Comparison of ENCODE assay signal across 11 cellular contexts in the genomic region with DNA sequence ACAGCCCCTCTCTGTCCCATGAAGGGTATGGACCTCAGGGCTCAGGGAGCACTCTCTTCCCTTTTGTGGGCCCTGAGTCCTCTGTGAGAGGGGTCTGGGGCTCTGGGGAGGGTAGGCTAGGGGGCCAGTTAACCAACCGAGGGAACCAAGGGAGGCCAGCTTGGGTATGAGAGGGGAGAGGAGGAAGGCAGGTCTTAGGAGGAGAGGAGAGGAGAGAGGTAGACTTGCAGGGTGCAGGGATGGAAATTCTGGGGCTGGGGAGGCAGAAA. TPM values are rescaled to one million over a fixed set of nuclear protein-coding genes. Genes with fewer than 3 reads are reported as not detected.
A peak's percentile ranks its signal among the peaks of the same experiment; 100 is the strongest.
DNase-seq lines count a peak whose midpoint lies in the region; ATAC-seq and TF ChIP-seq lines count a peak whose summit lies in the region.
"Had no signal": no experiment of that assay in that cellular context is flagged by ENCODE, and none has a peak within 500 bp of the region (broad histone marks: within the 10 kb centered on the region; RNA-seq: fewer than 3 reads in every experiment).

No MANE protein-coding gene starts in this region.

- no peaks in the 10 kb centered on the region for H3K4me1 ChIP-seq in mesendoderm (ENCODE audit: control insufficient read depth, low read depth, low read length)
- H3K4me1 ChIP-seq in thyroid gland: peaks cover 17 to 28% of the 10 kb centered on the region in 2 donors

- peak overlapping the region; percentile 98 for H3K4me2 ChIP-seq in mesendoderm (ENCODE audit: low read length)

- peak overlapping the region; percentile 53 for H3K4me3 Mint-ChIP-seq in activated CD4-positive, alpha-beta T cell treated with anti-CD3 and anti-CD28 coated beads, Interleukin-2, amount 10 ng/mL, durations not matched to agents 7 days and 5 days
- H3K4me3 Mint-ChIP-seq in MCF 10A (ENCODE audit: unreplicated experiment): peak overlapping the region; percentile 77

- no peak overlapping the region for H2BK120ac ChIP-seq in mesendoderm (ENCODE audit: low read depth, low read length)

- H2AK5ac ChIP-seq in mesendoderm (ENCODE audit: low read length): no peak overlapping the region

- H3K23ac ChIP-seq in mesendoderm (ENCODE audit: low read length): no peak overlapping the region

- CTCF ChIA-PET in activated CD4-positive, alpha-beta T cell treated with anti-CD3 and anti-CD28 coated beads, Interleukin-2, amount 10 ng/mL, durations not matched to agents 7 days and 5 days (lab: Charles Lee): interaction anchor here (1.0 to 1.5 kb wide), 2 partner anchors 81 to 162 kb away, joined by 3 read pairs; no protein-coding TSS in a partner anchor
- CTCF ChIA-PET in MCF 10A (lab: Yijun Ruan, JAX): interaction anchor here (4.4 kb wide), 1 partner anchor 16 kb away, joined by 47 read pairs; no protein-coding TSS in a partner anchor

- WGBS in mesendoderm (ENCODE audit: extremely low coverage, insufficient coverage, low lambda C conversion rate): no CpG with 5 or more reads among the region's 1 CpG
- 0% methylated on average over 1 of the region's 1 CpG for WGBS in thyroid gland, 2 donors

- H3K27me3 Mint-ChIP-seq in activated CD4-positive, alpha-beta T cell treated with anti-CD3 and anti-CD28 coated beads, Interleukin-2, amount 10 ng/mL, durations not matched to agents 7 days and 5 days: peaks cover 51% of the 10 kb centered on the region
- peaks cover 63% of the 10 kb centered on the region for H3K27me3 Mint-ChIP-seq in MCF 10A (ENCODE audit: insufficient read depth, unreplicated experiment)

- H3K27ac ChIP-seq in mesendoderm (ENCODE audit: low read depth, low read length) (no peak overlapping the region), thyroid gland (peak overlapping the region in 1 of 3 donors; percentile 59)

- H3K27me3 ChIP-seq in mesendoderm (ENCODE audit: insufficient read depth, low read length, poor library complexity) (peaks cover 8% of the 10 kb centered on the region), thyroid gland (no peaks in the 10 kb centered on the region)

- H3K4me3 ChIP-seq in mesendoderm (ENCODE audit: low read length) (peak overlapping the region; percentile 39), thyroid gland (replicated peaks in 1 of 3) (peak overlapping the region in 2 of 3 donors; percentile 76 to 78)

- ATAC-seq in GM21528 (IDR thresholded peaks at IDR 0.05; ENCODE audit: low FRiP score, unreplicated experiment): no peak

- TF ChIP-seq POLR2A in thyroid gland (IDR thresholded peaks at IDR 0.05): no peak

- peaks cover 11% of the 10 kb centered on the region for H3K4me1 Mint-ChIP-seq in activated CD4-positive, alpha-beta T cell treated with anti-CD3 and anti-CD28 coated beads, Interleukin-2, amount 10 ng/mL, durations not matched to agents 7 days and 5 days
- H3K4me1 Mint-ChIP-seq in MCF 10A (ENCODE audit: insufficient read depth, unreplicated experiment): peaks cover 7% of the 10 kb centered on the region

- H3K4ac ChIP-seq in mesendoderm (ENCODE audit: low read depth, low read length): no peak overlapping the region

- H3K9me3 Mint-ChIP-seq in activated CD4-positive, alpha-beta T cell treated with anti-CD3 and anti-CD28 coated beads, Interleukin-2, amount 10 ng/mL, durations not matched to agents 7 days and 5 days: no peaks in the 10 kb centered on the region
- no peaks in the 10 kb centered on the region for H3K9me3 Mint-ChIP-seq in MCF 10A (ENCODE audit: unreplicated experiment)

- no peak overlapping the region for H2BK15ac ChIP-seq in mesendoderm (replicated peaks; ENCODE audit: low read depth)

- BruUV-seq in MCF 10A (replicated peaks; lab: Mats Ljungman, UMichigan): no TSS peak

- no peak overlapping the region for H3K18ac ChIP-seq in mesendoderm (ENCODE audit: low read length)

- POLR2A ChIA-PET in activated CD4-positive, alpha-beta T cell treated with anti-CD3 and anti-CD28 coated beads, Interleukin-2, amount 10 ng/mL, durations not matched to agents 7 days and 5 days (lab: Charles Lee): no interaction called here
- POLR2A ChIA-PET in MCF 10A (lab: Yijun Ruan, JAX): interaction anchor here (1.0 kb wide), 1 partner anchor 83 kb away, joined by 5 read pairs; no protein-coding TSS in a partner anchor

- no peak overlapping the region for H4K8ac ChIP-seq in mesendoderm (ENCODE audit: low read depth, low read length)

- intact Hi-C loops in MCF 10A (cut with micrococcal nuclease): no loop called here
- intact Hi-C loops in thyroid gland (cut with DNase I): no loop called here

- H4K5ac ChIP-seq in mesendoderm (ENCODE audit: low read length): no peak overlapping the region

- peak overlapping the region; percentile 91 for H3K56ac ChIP-seq in mesendoderm (ENCODE audit: low read length)

- no peaks in the 10 kb centered on the region for H3K79me2 ChIP-seq in mesendoderm (ENCODE audit: control insufficient read depth, insufficient read depth, low read length)

- peak overlapping the region; percentile 68 for H3K9ac ChIP-seq in mesendoderm (ENCODE audit: low read length)

- DNase-seq in activated CD4-positive, alpha-beta T cell treated with anti-CD3 and anti-CD28 coated beads, Interleukin-2, amount 10 ng/mL, durations not matched to agents 7 days and 5 days: no peak
- DNase-seq in activated CD4-positive, alpha-beta T cell treated with anti-CD3 and anti-CD28 coated beads for 48 hours: no peak
- DNase-seq in MCF 10A (ENCODE audit: unreplicated experiment) (no peak), mesendoderm (no peak), thyroid gland (no peak), NCI-H2227 (lab: John Stamatoyannopoulos, UW; ENCODE audit: unreplicated experiment) (no peak), T1000 (lab: John Stamatoyannopoulos, UW) (no peak)

- TF ChIP-seq CTCF in MCF 10A (IDR thresholded peaks at IDR 0.05; ENCODE audit: unreplicated experiment): no peak
- no peak for TF ChIP-seq CTCF in thyroid gland (IDR thresholded peaks at IDR 0.05)

- H3K79me1 ChIP-seq in mesendoderm (ENCODE audit: low read length): no peaks in the 10 kb centered on the region

- H3K27ac Mint-ChIP-seq in activated CD4-positive, alpha-beta T cell treated with anti-CD3 and anti-CD28 coated beads, Interleukin-2, amount 10 ng/mL, durations not matched to agents 7 days and 5 days: no peak overlapping the region
- peak overlapping the region; percentile 81 for H3K27ac Mint-ChIP-seq in MCF 10A (ENCODE audit: low read depth, unreplicated experiment)

- no peaks in the 10 kb centered on the region for H3K36me3 Mint-ChIP-seq in activated CD4-positive, alpha-beta T cell treated with anti-CD3 and anti-CD28 coated beads, Interleukin-2, amount 10 ng/mL, durations not matched to agents 7 days and 5 days (ENCODE audit: low read depth)
- no peaks in the 10 kb centered on the region for H3K36me3 Mint-ChIP-seq in MCF 10A (ENCODE audit: insufficient read depth, unreplicated experiment)

- H3K36me3 ChIP-seq in mesendoderm (ENCODE audit: control insufficient read depth, insufficient read depth, low read length): no peaks in the 10 kb centered on the region
- no peaks in the 10 kb centered on the region for H3K36me3 ChIP-seq in thyroid gland

- no peaks in the 10 kb centered on the region for H3K9me3 ChIP-seq in thyroid gland

- H2BK5ac ChIP-seq in mesendoderm (ENCODE audit: low read length): no peak overlapping the region

RNA-seq across cellular contexts. Expression of a gene that starts 0.7 kb away (rescaled TPM):
- not detected for total RNA-seq in activated CD4-positive, alpha-beta T cell treated with anti-CD3 and anti-CD28 coated beads, Interleukin-2, amount 10 ng/mL, durations not matched to agents 7 days and 5 days
- total RNA-seq in MCF 10A (2022): not detected in 2 replicates
- polyA plus RNA-seq in mesendoderm (2013, experiment 1 of 2): 0.27 TPM
- 0.15 TPM for polyA plus RNA-seq in mesendoderm (2013, experiment 2 of 2)
- 1 to 10 TPM; 5.4 to 9.1 (median 7.0) TPM for total RNA-seq in thyroid gland
- total RNA-seq: fibroblast of lung; T-helper 1 cell treated with Interleukin-12 subunit alpha and Interleukin-12 subunit beta and Interleukin-4 antibody, amounts not matched to agents 30 ng/mL and 1 ng/mL, for 36 hours had no signal
- polyA plus RNA-seq: AG04450 had no signal

RNA-seq across cellular contexts. Expression of a gene that starts 0.8 kb away (rescaled TPM):
- not detected for total RNA-seq in activated CD4-positive, alpha-beta T cell treated with anti-CD3 and anti-CD28 coated beads, Interleukin-2, amount 10 ng/mL, durations not matched to agents 7 days and 5 days
- total RNA-seq in MCF 10A (2022): 0.19 TPM in 1 of 2 replicates, not detected in the other
- not detected for polyA plus RNA-seq in mesendoderm (2013, experiment 1 of 2)
- polyA plus RNA-seq in mesendoderm (2013, experiment 2 of 2): 0.01 TPM
- total RNA-seq in thyroid gland: 1 to 10 TPM in 3 of 4 donors, under 1 TPM in 1; 0.40 to 1.5 (median 1.2) TPM
- total RNA-seq: fibroblast of lung; T-helper 1 cell treated with Interleukin-12 subunit alpha and Interleukin-12 subunit beta and Interleukin-4 antibody, amounts not matched to agents 30 ng/mL and 1 ng/mL, for 36 hours had no signal
- polyA plus RNA-seq: AG04450 had no signal

RNA-seq across cellular contexts. Expression of a gene that starts 24.2 kb away (rescaled TPM):
- total RNA-seq in activated CD4-positive, alpha-beta T cell treated with anti-CD3 and anti-CD28 coated beads, Interleukin-2, amount 10 ng/mL, durations not matched to agents 7 days and 5 days: not detected
- not detected in 2 replicates for total RNA-seq in MCF 10A (2022)
- polyA plus RNA-seq in mesendoderm (2013, experiment 1 of 2): 0.03 TPM
- not detected for polyA plus RNA-seq in mesendoderm (2013, experiment 2 of 2)
- total RNA-seq in thyroid gland: 1 to 10 TPM in 1 of 4 donors, under 1 TPM in 1, not detected in 2; 0.44 to 1.0 TPM
- total RNA-seq: T-helper 1 cell treated with Interleukin-12 subunit alpha and Interleukin-12 subunit beta and Interleukin-4 antibody, amounts not matched to agents 30 ng/mL and 1 ng/mL, for 36 hours had no signal
- polyA plus RNA-seq: AG04450, fibroblast of lung had no signal

RNA-seq across cellular contexts. Expression of a gene that starts 50.5 kb away (rescaled TPM):
- under 1 TPM; 0.52 to 0.87 TPM for total RNA-seq in activated CD4-positive, alpha-beta T cell treated with anti-CD3 and anti-CD28 coated beads, Interleukin-2, amount 10 ng/mL, durations not matched to agents 7 days and 5 days
- 0.14 and 0.32 TPM in 2 replicates for total RNA-seq in MCF 10A (2022)
- polyA plus RNA-seq in mesendoderm (2013, experiment 1 of 2): 0.14 TPM
- polyA plus RNA-seq in mesendoderm (2013, experiment 2 of 2): 0.22 TPM
- under 1 TPM in 2 of 4 donors, not detected in 2; 0.22 to 0.83 TPM for total RNA-seq in thyroid gland
- polyA plus RNA-seq: AG04450, fibroblast of lung had no signal
